17 cellular contexts compared by ENCODE assay signal in the genomic region with DNA sequence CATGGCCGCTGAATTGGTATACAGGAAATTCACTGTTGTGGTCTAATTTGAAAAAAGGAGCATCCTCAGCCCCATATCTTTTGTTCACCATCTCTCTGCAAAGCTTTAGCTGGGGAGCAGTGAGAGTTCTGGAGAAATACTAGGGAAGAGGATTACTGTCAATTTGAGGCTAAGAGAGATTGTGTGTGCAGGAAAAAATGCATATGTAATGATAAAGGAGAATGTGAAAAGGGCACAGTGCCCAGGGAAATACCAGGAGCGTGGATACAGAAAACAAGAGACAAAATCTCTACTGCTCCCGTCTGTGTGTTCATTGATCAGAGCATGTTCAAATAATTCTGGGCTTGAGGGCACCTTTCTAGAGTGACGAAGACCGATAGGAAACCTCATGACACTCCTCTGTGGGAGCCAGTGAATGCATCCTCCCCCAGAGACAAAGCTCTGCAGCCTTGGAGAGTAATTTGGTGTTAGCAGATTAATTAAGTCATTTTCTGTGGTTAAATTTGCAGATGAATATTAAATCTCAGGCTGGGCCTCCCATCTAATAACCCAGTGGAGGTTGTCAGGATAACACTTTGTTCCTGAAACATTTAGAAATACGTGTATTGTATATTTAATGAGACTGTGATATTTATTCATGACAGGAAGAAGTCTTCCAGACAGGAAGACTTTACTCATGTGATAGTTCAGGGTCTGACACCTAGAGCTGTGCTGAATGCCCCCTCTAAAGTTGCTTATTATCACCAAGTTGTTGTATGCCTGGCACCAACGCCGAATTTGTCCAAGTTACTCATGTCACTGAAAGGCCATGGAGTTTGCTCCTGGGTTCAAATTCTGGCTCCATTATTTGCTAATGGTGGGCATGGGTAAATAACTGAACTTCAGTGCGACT.
DNase-seq lines count a peak whose midpoint lies in the region; ATAC-seq and TF ChIP-seq lines count a peak whose summit lies in the region.
"Had no signal": no experiment of that assay in that cellular context is flagged by ENCODE, and none has a peak within 500 bp of the region (broad histone marks: within the 10 kb centered on the region; RNA-seq: fewer than 3 reads in every experiment).

No MANE protein-coding gene starts in this region.

- TF ChIP-seq CTCF in vagina (IDR thresholded peaks at IDR 0.05) = no peak
- TF ChIP-seq CTCF in PC-3 (conservative IDR thresholded peaks at IDR 0.05; ENCODE audit: low read depth, low read length) = no peak
- TF ChIP-seq CTCF in spleen (IDR thresholded peaks at IDR 0.05 in 8 of 11, conservative IDR thresholded peaks at IDR 0.05 in 3 of 11) = no peak

- H3K4me3 Mint-ChIP-seq in T-helper 17 cell = peak overlapping the region; percentile 84

- H3K4me1 ChIP-seq in vagina = peaks cover 10% of the 10 kb centered on the region
- H3K4me1 ChIP-seq in PC-3 (ENCODE audit: insufficient read depth, low read length) = peaks cover 15% of the 10 kb centered on the region
- peaks cover 0 to 38% (median 6%) of the 10 kb centered on the region in 6 donors for H3K4me1 ChIP-seq in spleen
- H3K4me1 ChIP-seq: adrenal gland had no signal

- no peak overlapping the region for H2AFZ ChIP-seq in PC-3 (ENCODE audit: low read length)

- intact Hi-C loops in vagina (cut with DNase I) (loop anchor here (5.0 kb wide), 1 partner anchor 201 kb away; no protein-coding TSS in a partner anchor), PC-3 (cut with micrococcal nuclease) (loop anchor here (10.0 kb wide), 1 partner anchor 1182 kb away; no protein-coding TSS in a partner anchor), spleen (cut with DNase I; ENCODE audit: low total_unique reads) (no loop called here)

- H3K36me3 Mint-ChIP-seq in T-helper 17 cell (ENCODE audit: low read depth) = no peaks in the 10 kb centered on the region

- no peaks in the 10 kb centered on the region for H4K20me1 ChIP-seq in PC-3 (ENCODE audit: low read length)

- H3K27me3 ChIP-seq in vagina = no peaks in the 10 kb centered on the region
- 0 out of 2 replicates have a peak, but pooled peaks cover 5% of the 10 kb centered on the region for H3K27me3 ChIP-seq in PC-3 (ENCODE audit: low read length)
- no peaks in the 10 kb centered on the region for H3K27me3 ChIP-seq in spleen (replicated peaks in 1 of 7)
- H3K27me3 ChIP-seq: adrenal gland, BE2C, SJSA1, tibial artery had no signal

- H3K9me2 ChIP-seq in PC-3 (replicated peaks; ENCODE audit: low read length) = no peaks in the 10 kb centered on the region

- 68 to 78% (median 73%) methylated on average over 9 of the region's 9 CpGs for WGBS in spleen, 5 donors

- no peaks in the 10 kb centered on the region for H3K36me3 ChIP-seq in vagina
- no peaks in the 10 kb centered on the region; the same call in 1 of the 2 replicates for H3K36me3 ChIP-seq in PC-3 (ENCODE audit: low read depth, low read length)
- no peaks in the 10 kb centered on the region for H3K36me3 ChIP-seq in spleen
- H3K36me3 ChIP-seq: adrenal gland, BE2C, SJSA1, tibial artery had no signal

- H3K9ac ChIP-seq in PC-3 (ENCODE audit: low read length) = no peak overlapping the region

- H3K27ac ChIP-seq in cingulate gyrus (ENCODE audit: low read depth, low read length) (peak overlapping the region; percentile 79), vagina (peak overlapping the region; percentile 66), PC-3 (ENCODE audit: low read length) (no peak overlapping the region), spleen (peak overlapping the region in 3 of 8 donors; percentile 33 to 63 (median 49))
- H3K27ac ChIP-seq: adrenal gland, SJSA1, tibial artery had no signal

- H3K4me3 ChIP-seq in vagina (no peak overlapping the region), PC-3 (ENCODE audit: low read length) (no peak overlapping the region), spleen (peak overlapping the region in 1 of 8 donors; percentile 51)
- H3K4me3 ChIP-seq: adrenal gland, mucosa of descending colon, SJSA1, tibial artery had no signal

- ATAC-seq in T-helper 17 cell (peak; percentile 22), PC-3 (no peak)
- ATAC-seq: left colon had no signal

- peak; percentile 26 for DNase-seq in stimulated activated CD4-positive, alpha-beta T cell treated with anti-CD3 and anti-CD28 coated beads, Interleukin-4, amount 100 ng/mL, for 24 hours
- DNase-seq in stimulated activated CD4-positive, alpha-beta T cell treated with anti-CD3 and anti-CD28 coated beads, Interleukin-4, amount 100 ng/mL, for 1 hour = no peak
- no peak for DNase-seq in T-helper 17 cell
- DNase-seq in vagina (ENCODE audit: extremely low spot score in 2 of 2) = no peak
- no peak for DNase-seq in midbrain (lab: John Stamatoyannopoulos, UW)
- DNase-seq in PC-3 = no peak
- no peak for DNase-seq in spleen
- DNase-seq: adrenal gland, BE2C, foreskin melanocyte, left colon, mucosa of descending colon, NCI-H2029, NCI-H510A, tibial artery had no signal

- no peaks in the 10 kb centered on the region for H3K9me3 ChIP-seq in T-helper 17 cell (ENCODE audit: control insufficient read depth, low read length, poor library complexity, severe bottlenecking)
- no peaks in the 10 kb centered on the region for H3K9me3 ChIP-seq in vagina
- no peaks in the 10 kb centered on the region for H3K9me3 ChIP-seq in PC-3 (ENCODE audit: low read length)
- no peaks in the 10 kb centered on the region for H3K9me3 ChIP-seq in spleen
- H3K9me3 ChIP-seq: adrenal gland, BE2C, mucosa of descending colon, SJSA1, tibial artery had no signal

- no peaks in the 10 kb centered on the region for H3K79me2 ChIP-seq in PC-3 (ENCODE audit: low read length)

- no peaks in the 10 kb centered on the region for H3F3A ChIP-seq in PC-3 (ENCODE audit: low read length, unreplicated experiment)

- BruUV-seq in PC-3 (replicated peaks; lab: Mats Ljungman, UMichigan) = no TSS peak

- POLR2A ChIA-PET in PC-3 (lab: Charles Lee; ENCODE audit: unreplicated experiment) = no interaction called here

- H3K27ac Mint-ChIP-seq in T-helper 17 cell = no peak overlapping the region

- H3K4me2 ChIP-seq in PC-3 (ENCODE audit: low read length) = no peak overlapping the region

- no peaks in the 10 kb centered on the region for H3K27me3 Mint-ChIP-seq in T-helper 17 cell

- peaks cover 29% of the 10 kb centered on the region for H3K4me1 Mint-ChIP-seq in T-helper 17 cell

- CTCF ChIA-PET in PC-3 (lab: Charles Lee) = no interaction called here

- TF ChIP-seq POLR2A in vagina (IDR thresholded peaks at IDR 0.05) = no peak
- TF ChIP-seq POLR2A in spleen (IDR thresholded peaks at IDR 0.05) = no peak
